Comparison of ENCODE assay signal across 27 cellular contexts in genomic region chr20:18020931-18021330, GRCh38. TPM values are rescaled to one million over a fixed set of nuclear protein-coding genes. Genes with fewer than 3 reads are reported as not detected.
"Had no signal": no experiment of that assay in that cellular context is flagged by ENCODE, and none has a peak within 500 bp of the region (broad histone marks: within the 10 kb centered on the region; RNA-seq: fewer than 3 reads in every experiment).

No MANE protein-coding gene starts in this region.

- H3K27me3 ChIP-seq: ovary, right atrium auricular region, sigmoid colon, stomach, transverse colon had no signal

- ATAC-seq: effector memory CD8-positive, alpha-beta T cell; heart right ventricle; lower lobe of right lung; natural killer cell had no signal

- H3K36me3 ChIP-seq: heart right ventricle, left ventricle myocardium inferior, ovary, right atrium auricular region, sigmoid colon, thoracic aorta, transverse colon had no signal

- H3K4me3 ChIP-seq: heart right ventricle, left ventricle myocardium inferior, lower lobe of right lung, ovary, right atrium auricular region, sigmoid colon, skin epidermis, stomach, thoracic aorta, transverse colon had no signal

- H3K9me3 Mint-ChIP-seq: dendritic cell treated with granulocyte-macrophage colony-stimulating factor and Interleukin-4, amounts not matched to agents 40 ng/mL and 50 ng/mL, for 4 days; effector memory CD8-positive, alpha-beta T cell; memory B cell; mesothelial cell of epicardium; natural killer cell had no signal

- H3K36me3 Mint-ChIP-seq: memory B cell, natural killer cell had no signal

- H3K27ac Mint-ChIP-seq: dendritic cell treated with granulocyte-macrophage colony-stimulating factor and Interleukin-4, amounts not matched to agents 40 ng/mL and 50 ng/mL, for 4 days; effector memory CD8-positive, alpha-beta T cell; memory B cell; mesothelial cell of epicardium; natural killer cell had no signal

- H3K27ac ChIP-seq: heart right ventricle, left ventricle myocardium inferior, lower lobe of right lung, ovary, right atrium auricular region, sigmoid colon, skin epidermis, stomach, thoracic aorta, transverse colon had no signal

- H3K4me1 Mint-ChIP-seq: mesothelial cell of epicardium, natural killer cell, neural crest cell had no signal

- H3K9me3 ChIP-seq: heart right ventricle, left ventricle myocardium inferior, lower lobe of right lung, ovary, right atrium auricular region, sigmoid colon, stomach, thoracic aorta, transverse colon had no signal

- DNase-seq: effector memory CD8-positive, alpha-beta T cell; erythroblast; heart right ventricle; hypothalamus; left ventricle myocardium inferior; lower lobe of right lung; natural killer cell; nucleus accumbens; ovary; sigmoid colon; stimulated activated CD4-positive, alpha-beta T cell treated with anti-CD3 and anti-CD28 coated beads, Interleukin-12 subunit alpha, Interleukin-12 subunit beta, amount 100 ng/mL, for 4 hours; stimulated activated naive CD4-positive, alpha-beta T cell; stomach; substantia nigra; transverse colon had no signal

- H3K4me1 ChIP-seq: heart right ventricle, left ventricle myocardium inferior, lower lobe of right lung, right atrium auricular region, sigmoid colon had no signal

- H3K4me3 Mint-ChIP-seq: dendritic cell treated with granulocyte-macrophage colony-stimulating factor and Interleukin-4, amounts not matched to agents 40 ng/mL and 50 ng/mL, for 4 days; effector memory CD8-positive, alpha-beta T cell; memory B cell; mesothelial cell of epicardium; natural killer cell; neural crest cell had no signal

- FAIRE-seq: frontal cortex, islet of Langerhans had no signal

RNA-seq across cellular contexts. Expression of gene OVOL2, which starts 36.8 kb away (rescaled TPM):
- total RNA-seq: glomerular endothelial cell, heart right ventricle, left ventricle myocardium inferior, myocyte, natural killer cell, neural crest cell, posterior vena cava, right atrium auricular region, sigmoid colon had no signal
- polyA plus RNA-seq: heart right ventricle, ovary had no signal
